Comparison of ENCODE assay signal across 8 cellular contexts in the genomic region with DNA sequence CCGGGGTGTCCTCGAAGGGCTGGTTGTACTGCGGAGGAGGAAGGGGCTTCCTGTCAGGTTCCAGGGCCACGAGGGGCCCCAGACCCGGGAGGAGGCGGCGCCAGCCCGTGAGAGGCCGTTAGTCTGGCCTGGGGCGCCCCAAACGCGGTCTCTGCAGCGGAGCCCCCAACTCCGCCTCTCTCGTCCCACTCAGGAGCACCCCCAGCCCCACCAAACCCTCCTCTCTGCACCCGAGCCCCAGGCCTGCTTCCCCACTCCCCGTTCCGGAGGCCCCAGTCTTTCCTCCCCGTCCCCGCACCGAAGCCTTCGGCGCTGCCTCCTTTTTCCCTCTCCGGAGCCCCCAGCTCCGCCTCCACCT. TPM values are rescaled to one million over a fixed set of nuclear protein-coding genes. Genes with fewer than 3 reads are reported as not detected.
DNase-seq lines count a peak whose midpoint lies in the region; ATAC-seq and TF ChIP-seq lines count a peak whose summit lies in the region.

No MANE protein-coding gene starts in this region.

- intact Hi-C loops in PC-3 (cut with micrococcal nuclease): loop anchor here (2.0 to 5.0 kb wide), 3 partner anchors 61 to 372 kb away; no protein-coding TSS in a partner anchor
- intact Hi-C loops in esophagus squamous epithelium (cut with DNase I): no loop called here

- no peak for TF ChIP-seq POLR2A in esophagus squamous epithelium (IDR thresholded peaks at IDR 0.05)

- peaks cover 55% of the 10 kb centered on the region for H3K79me2 ChIP-seq in PC-3 (ENCODE audit: low read length)

- H2AFZ ChIP-seq in PC-3 (ENCODE audit: low read length): peak overlapping the region; percentile 85

- H3K9me2 ChIP-seq in PC-3 (replicated peaks; ENCODE audit: low read length): no peaks in the 10 kb centered on the region

- H3F3A ChIP-seq in PC-3 (ENCODE audit: low read length, unreplicated experiment): no peaks in the 10 kb centered on the region

- no TSS peak for BruUV-seq in PC-3 (replicated peaks; lab: Mats Ljungman, UMichigan)

- ATAC-seq in GM21717 (IDR thresholded peaks at IDR 0.05; ENCODE audit: unreplicated experiment) (peak; percentile 8), PC-3 (no peak)

- H3K27me3 ChIP-seq in PC-3 (ENCODE audit: low read length) (no peaks in the 10 kb centered on the region), esophagus squamous epithelium (no peaks in the 10 kb centered on the region)

- DNase-seq in PC-3 (no peak), esophagus squamous epithelium (lab: John Stamatoyannopoulos, UW) (no peak), retinal pigment epithelial cell (ENCODE audit: low read depth) (no peak), foreskin melanocyte (no peak), GM20000 (ENCODE audit: low spot score) (no peak)
- DNase-seq in stimulated activated naive CD4-positive, alpha-beta T cell (lab: John Stamatoyannopoulos, UW): no peak
- DNase-seq in stimulated activated CD4-positive, alpha-beta T cell treated with anti-CD3 and anti-CD28 coated beads, Interleukin-2, amount 100 ng/mL, for 24 hours: no peak

- peaks cover 34% of the 10 kb centered on the region for H4K20me1 ChIP-seq in PC-3 (ENCODE audit: low read length)

- H3K27ac ChIP-seq in PC-3 (ENCODE audit: low read length): peak overlapping the region; percentile 43
- H3K27ac ChIP-seq in esophagus squamous epithelium: peak overlapping the region in 3 of 4 donors; percentile 52 to 82 (median 72)

- no peak for TF ChIP-seq CTCF in PC-3 (conservative IDR thresholded peaks at IDR 0.05; ENCODE audit: low read depth, low read length)
- no peak for TF ChIP-seq CTCF in esophagus squamous epithelium (IDR thresholded peaks at IDR 0.05)
- TF ChIP-seq CTCF in retinal pigment epithelial cell (conservative IDR thresholded peaks at IDR 0.05; ENCODE audit: low read depth, low read length): no peak
- no peak for TF ChIP-seq CTCF in GM20000 (IDR thresholded peaks at IDR 0.05; ENCODE audit: extremely low read depth, missing control alignments)

- H3K9ac ChIP-seq in PC-3 (ENCODE audit: low read length): peak overlapping the region; percentile 95

- 2 to 10% methylated on average over 2 to 12 of the region's 25 CpGs for WGBS in esophagus squamous epithelium, 2 donors

- H3K36me3 ChIP-seq in PC-3 (ENCODE audit: low read depth, low read length) (peaks cover 45% of the 10 kb centered on the region), esophagus squamous epithelium (peaks cover 0 to 17% (median 0%) of the 10 kb centered on the region in 3 donors)

- peak overlapping the region; percentile 93 for H3K4me2 ChIP-seq in PC-3 (ENCODE audit: low read length)

- H3K9me3 ChIP-seq in PC-3 (ENCODE audit: low read length) (no peaks in the 10 kb centered on the region), esophagus squamous epithelium (no peaks in the 10 kb centered on the region)

- H3K4me1 ChIP-seq in PC-3 (ENCODE audit: insufficient read depth, low read length) (peaks cover 26% of the 10 kb centered on the region), esophagus squamous epithelium (peaks cover 7 to 30% (median 10%) of the 10 kb centered on the region in 3 donors)

- POLR2A ChIA-PET in PC-3 (lab: Charles Lee; ENCODE audit: unreplicated experiment): interaction anchor here (0.6 kb wide), 1 partner anchor 1646 kb away, joined by 5 read pairs; no protein-coding TSS in a partner anchor

- H3K4me3 ChIP-seq in PC-3 (ENCODE audit: low read length): peak overlapping the region; percentile 98
- H3K4me3 ChIP-seq in esophagus squamous epithelium: peak overlapping the region; percentile 59 to 90 (median 80)
- peak overlapping the region; percentile 93 for H3K4me3 ChIP-seq in retinal pigment epithelial cell (ENCODE audit: low read length)

- CTCF ChIA-PET in PC-3 (lab: Charles Lee): no interaction called here

RNA-seq across cellular contexts. Expression of a gene that starts 0.5 kb away (rescaled TPM):
- total RNA-seq in PC-3 (2014; rRNA removed) (31.7 and 37.0 TPM in 2 replicates), esophagus squamous epithelium (1 to 10 TPM; 5.1 to 8.5 (median 5.8) TPM)
